In the genomic region with DNA sequence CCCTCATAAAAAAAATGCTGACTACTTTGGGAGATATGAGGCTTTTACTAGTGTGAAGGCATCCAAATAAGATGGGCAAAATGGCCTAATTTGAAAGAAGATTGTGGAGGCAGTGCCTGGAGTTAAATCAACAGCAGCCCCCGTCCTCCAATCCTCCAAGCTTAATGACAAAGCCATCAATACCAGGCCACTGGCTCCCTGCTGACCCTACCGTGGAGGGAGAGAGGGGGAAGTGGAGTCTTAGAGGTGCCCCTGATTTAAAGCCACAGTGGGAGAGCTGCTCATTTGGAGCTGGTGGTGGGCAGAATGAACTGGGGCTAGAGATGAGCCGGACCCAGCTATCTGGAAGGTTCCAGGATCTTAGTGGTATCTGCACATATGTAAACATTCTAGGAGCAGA, we compare ENCODE assay signal across 19 cellular contexts. TPM values are rescaled to one million over a fixed set of nuclear protein-coding genes. Genes with fewer than 3 reads are reported as not detected.
DNase-seq lines count a peak whose midpoint lies in the region; TF ChIP-seq lines count a peak whose summit lies in the region.
"Had no signal": no experiment of that assay in that cellular context is flagged by ENCODE, and none has a peak within 500 bp of the region (broad histone marks: within the 10 kb centered on the region; RNA-seq: fewer than 3 reads in every experiment).

No MANE protein-coding gene starts in this region.

- H3K79me1 ChIP-seq in trophoblast cell (ENCODE audit: low read length) = no peaks in the 10 kb centered on the region

- no peaks in the 10 kb centered on the region for H3K9me3 Mint-ChIP-seq in endodermal cell
- no peaks in the 10 kb centered on the region for H3K9me3 Mint-ChIP-seq in progenitor cell of endocrine pancreas (ENCODE audit: low read depth)
- H3K9me3 Mint-ChIP-seq in activated naive CD4-positive, alpha-beta T cell treated with anti-CD3 and anti-CD28 coated beads, Interleukin-2, amount 10 ng/mL, durations not matched to agents 7 days and 5 days = no peaks in the 10 kb centered on the region

- 0 out of 2 replicates have a peak overlapping the region, but pooled peaks have one; percentile 28 for H3K27ac ChIP-seq in HUES6 (ENCODE audit: low read depth, low read length)
- no peak overlapping the region for H3K27ac ChIP-seq in endodermal cell (ENCODE audit: low read depth, low read length)
- H3K27ac ChIP-seq in trophoblast cell (ENCODE audit: low read depth, low read length) = no peak overlapping the region
- H3K27ac ChIP-seq: HL-60 had no signal

- DNase-seq in H7 = peak; percentile 61
- no peak for DNase-seq in endodermal cell
- DNase-seq in progenitor cell of endocrine pancreas (ENCODE audit: low spot score, unreplicated experiment) = no peak
- DNase-seq in activated naive CD4-positive, alpha-beta T cell treated with anti-CD3 and anti-CD28 coated beads, Interleukin-2, amount 10 ng/mL, durations not matched to agents 7 days and 5 days = no peak
- DNase-seq in trophoblast cell = no peak
- DNase-seq in NCI-H2107 (lab: John Stamatoyannopoulos, UW) = no peak
- DNase-seq: DMS79 treated with DMSO at 0.1 percent for 48 hours; Kasumi-1; MG63; NCI-H1048; NCI-H510A treated with DMSO at 0.1 percent for 48 hours; NK-92 treated with Interleukin-12 subunit alpha and Interleukin-12 subunit beta, amount 100 ng/mL, for 24 hours; Right ventricle myocardium superior; SW 1271 had no signal

- no peaks in the 10 kb centered on the region for H3K79me2 ChIP-seq in trophoblast cell (ENCODE audit: control insufficient read depth, insufficient read depth, low read length, poor library complexity)

- CTCF ChIA-PET in activated naive CD4-positive, alpha-beta T cell treated with anti-CD3 and anti-CD28 coated beads, Interleukin-2, amount 10 ng/mL, durations not matched to agents 7 days and 5 days (lab: Charles Lee) = interaction anchor here (1.0 kb wide), 1 partner anchor 43 kb away, joined by 3 read pairs; no protein-coding TSS in a partner anchor

- no peak overlapping the region for H4K91ac ChIP-seq in trophoblast cell (ENCODE audit: low read depth, low read length)

- no peak overlapping the region for H2BK120ac ChIP-seq in trophoblast cell (ENCODE audit: insufficient read depth, low read length, poor library complexity)

- no peak overlapping the region for H4K12ac ChIP-seq in trophoblast cell (ENCODE audit: low read depth, low read length)

- H3K9me3 ChIP-seq in HUES6 (ENCODE audit: control insufficient read depth, insufficient read depth, low read depth, low read length) (no peaks in the 10 kb centered on the region), endodermal cell (ENCODE audit: control insufficient read depth, low read length) (no peaks in the 10 kb centered on the region), trophoblast cell (ENCODE audit: insufficient read depth, low read depth, low read length) (no peaks in the 10 kb centered on the region)
- H3K9me3 ChIP-seq: MG63 had no signal

- H3K36me3 Mint-ChIP-seq in endodermal cell (ENCODE audit: low read depth) = peaks cover 17% of the 10 kb centered on the region
- peaks cover 12% of the 10 kb centered on the region for H3K36me3 Mint-ChIP-seq in progenitor cell of endocrine pancreas (ENCODE audit: insufficient read depth)
- peaks cover 60% of the 10 kb centered on the region for H3K36me3 Mint-ChIP-seq in activated naive CD4-positive, alpha-beta T cell treated with anti-CD3 and anti-CD28 coated beads, Interleukin-2, amount 10 ng/mL, durations not matched to agents 7 days and 5 days

- no peak overlapping the region for H3K18ac ChIP-seq in trophoblast cell (ENCODE audit: low read length)

- H3K27me3 ChIP-seq in H7 (ENCODE audit: control insufficient read depth, insufficient read depth, low read length) (no peaks in the 10 kb centered on the region), HUES6 (ENCODE audit: control insufficient read depth, insufficient read depth, low read length) (no peaks in the 10 kb centered on the region), endodermal cell (ENCODE audit: control insufficient read depth, insufficient read depth, low read length, poor library complexity, severe bottlenecking) (no peaks in the 10 kb centered on the region), trophoblast cell (ENCODE audit: insufficient read depth, low read length) (no peaks in the 10 kb centered on the region)
- H3K27me3 ChIP-seq: MG63 had no signal

- H3K14ac ChIP-seq in trophoblast cell (ENCODE audit: low read length) = no peak overlapping the region

- TF ChIP-seq CTCF in endodermal cell (conservative IDR thresholded peaks at IDR 0.05) (no peak), progenitor cell of endocrine pancreas (IDR thresholded peaks at IDR 0.05; ENCODE audit: unreplicated experiment) (no peak)

- no peak overlapping the region for H2BK5ac ChIP-seq in trophoblast cell (ENCODE audit: low read depth, low read length, poor library complexity)

- H3K4me1 Mint-ChIP-seq in endodermal cell = peaks cover 16% of the 10 kb centered on the region
- H3K4me1 Mint-ChIP-seq in progenitor cell of endocrine pancreas (ENCODE audit: low read depth) = peaks cover 13% of the 10 kb centered on the region
- H3K4me1 Mint-ChIP-seq in activated naive CD4-positive, alpha-beta T cell treated with anti-CD3 and anti-CD28 coated beads, Interleukin-2, amount 10 ng/mL, durations not matched to agents 7 days and 5 days = peaks cover 22% of the 10 kb centered on the region

- no peak overlapping the region for H3K4me2 ChIP-seq in trophoblast cell (ENCODE audit: low read length)

- peak overlapping the region; percentile 11 for H3K27ac Mint-ChIP-seq in endodermal cell
- H3K27ac Mint-ChIP-seq in progenitor cell of endocrine pancreas = peak overlapping the region; percentile 51
- H3K27ac Mint-ChIP-seq in activated naive CD4-positive, alpha-beta T cell treated with anti-CD3 and anti-CD28 coated beads, Interleukin-2, amount 10 ng/mL, durations not matched to agents 7 days and 5 days = no peak overlapping the region

- H3K4me3 Mint-ChIP-seq in endodermal cell (no peak overlapping the region), progenitor cell of endocrine pancreas (ENCODE audit: low read depth) (no peak overlapping the region)
- no peak overlapping the region for H3K4me3 Mint-ChIP-seq in activated naive CD4-positive, alpha-beta T cell treated with anti-CD3 and anti-CD28 coated beads, Interleukin-2, amount 10 ng/mL, durations not matched to agents 7 days and 5 days

- H3K27me3 Mint-ChIP-seq in endodermal cell (ENCODE audit: insufficient read depth) (no peaks in the 10 kb centered on the region), progenitor cell of endocrine pancreas (no peaks in the 10 kb centered on the region)
- H3K27me3 Mint-ChIP-seq in activated naive CD4-positive, alpha-beta T cell treated with anti-CD3 and anti-CD28 coated beads, Interleukin-2, amount 10 ng/mL, durations not matched to agents 7 days and 5 days = no peaks in the 10 kb centered on the region

- H2AFZ ChIP-seq in trophoblast cell (ENCODE audit: insufficient read depth, low read length, poor library complexity) = no peak overlapping the region

- H3K9ac ChIP-seq in HUES6 (ENCODE audit: low read length) = no peak overlapping the region
- H3K9ac ChIP-seq in endodermal cell (ENCODE audit: extremely low read depth, low read length, poor library complexity, severe bottlenecking) = no peak overlapping the region
- H3K9ac ChIP-seq in trophoblast cell (ENCODE audit: low read length) = no peak overlapping the region

- no peak overlapping the region for H3K4ac ChIP-seq in trophoblast cell (ENCODE audit: low read depth, low read length)

- H3K4me3 ChIP-seq in H7 (ENCODE audit: insufficient read depth, low read depth, low read length) (no peak overlapping the region), HUES6 (ENCODE audit: low read depth, low read length) (no peak overlapping the region), endodermal cell (ENCODE audit: low read length) (no peak overlapping the region), trophoblast cell (ENCODE audit: low read depth, low read length) (no peak overlapping the region)
- H3K4me3 ChIP-seq: MG63 had no signal

- H3K36me3 ChIP-seq in H7 (replicated peaks; ENCODE audit: control insufficient read depth, insufficient read depth, low read length) = no peaks in the 10 kb centered on the region
- H3K36me3 ChIP-seq in HUES6 (ENCODE audit: control insufficient read depth, insufficient read depth, low read length) = peaks cover 22% of the 10 kb centered on the region; the same call in 1 of the 2 replicates
- peaks cover 23% of the 10 kb centered on the region for H3K36me3 ChIP-seq in endodermal cell (ENCODE audit: control insufficient read depth, insufficient read depth, low read length)
- peaks cover 16 to 30% of the 10 kb centered on the region in 2 experiments for H3K36me3 ChIP-seq in trophoblast cell (ENCODE audit: control insufficient read depth in 1 of 2, insufficient read depth in 2 of 2, low read length in 2 of 2)

- no peak overlapping the region for H2AK5ac ChIP-seq in trophoblast cell (ENCODE audit: low read length)

- no peak overlapping the region for H2BK12ac ChIP-seq in trophoblast cell (ENCODE audit: low read length)

- no peak overlapping the region for H4K8ac ChIP-seq in trophoblast cell (ENCODE audit: low read depth, low read length)

- 39 to 67% methylated on average over 1 to 3 of the region's 3 CpGs for WGBS in endodermal cell (ENCODE audit: insufficient coverage in 1 of 2, insufficient read length in 1 of 2), 2 experiments
- no CpG with 5 or more reads among the region's 3 CpGs for WGBS in trophoblast cell (ENCODE audit: extremely low coverage, insufficient coverage, insufficient read length)

- H3K23ac ChIP-seq in trophoblast cell (ENCODE audit: low read length) = no peak overlapping the region

- H3K4me1 ChIP-seq in HUES6 (ENCODE audit: control insufficient read depth, insufficient read depth, low read length) (peaks cover 13% of the 10 kb centered on the region), endodermal cell (ENCODE audit: control insufficient read depth, insufficient read depth, low read length) (peaks cover 8% of the 10 kb centered on the region), trophoblast cell (ENCODE audit: control insufficient read depth in 1 of 2, insufficient read depth in 2 of 2, low read length in 2 of 2) (no peaks in the 10 kb centered on the region)

RNA-seq across cellular contexts. Expression of a gene that starts 24.3 kb away (rescaled TPM):
- not detected in 2 replicates for total RNA-seq in H7 (2014; rRNA removed; shearing (Covaris generic))
- total RNA-seq in endodermal cell (not detected), progenitor cell of endocrine pancreas (not detected in 2 replicates)
- 0.18 TPM for polyA plus RNA-seq in endodermal cell (2013, experiment 1 of 2)
- not detected for polyA plus RNA-seq in endodermal cell (2013, experiment 2 of 2)
- polyA plus RNA-seq in trophoblast cell (2013) = not detected in 2 replicates
- total RNA-seq: H4, HT1080, OCI-LY7, Right ventricle myocardium superior had no signal

RNA-seq across cellular contexts. Expression of a gene that starts 28.3 kb away (rescaled TPM):
- 31.3 and 34.7 TPM in 2 replicates for total RNA-seq in H7 (2014; rRNA removed; shearing (Covaris generic))
- total RNA-seq in endodermal cell (10 to 100 TPM; 19.9 to 28.5 TPM), progenitor cell of endocrine pancreas (29.3 and 31.9 TPM in 2 replicates)
- polyA plus RNA-seq in endodermal cell (2013, experiment 1 of 2) = 22.8 TPM
- polyA plus RNA-seq in endodermal cell (2013, experiment 2 of 2) = 22.0 TPM
- polyA plus RNA-seq in trophoblast cell (2013) = 37.3 TPM in 2 replicates

RNA-seq across cellular contexts. Expression of a gene that starts 40.8 kb away (rescaled TPM):
- 1.3 and 3.4 TPM in 2 replicates for total RNA-seq in H7 (2014; rRNA removed; shearing (Covaris generic))
- total RNA-seq in endodermal cell (1 to 10 TPM; 1.7 to 2.3 TPM), progenitor cell of endocrine pancreas (5.5 and 5.6 TPM in 2 replicates)
- 2.8 TPM for polyA plus RNA-seq in endodermal cell (2013, experiment 1 of 2)
- polyA plus RNA-seq in endodermal cell (2013, experiment 2 of 2) = 2.6 TPM
- 2.4 and 2.6 TPM in 2 replicates for polyA plus RNA-seq in trophoblast cell (2013)
